Comparison of ENCODE assay signal across 11 cellular contexts in the genomic region with DNA sequence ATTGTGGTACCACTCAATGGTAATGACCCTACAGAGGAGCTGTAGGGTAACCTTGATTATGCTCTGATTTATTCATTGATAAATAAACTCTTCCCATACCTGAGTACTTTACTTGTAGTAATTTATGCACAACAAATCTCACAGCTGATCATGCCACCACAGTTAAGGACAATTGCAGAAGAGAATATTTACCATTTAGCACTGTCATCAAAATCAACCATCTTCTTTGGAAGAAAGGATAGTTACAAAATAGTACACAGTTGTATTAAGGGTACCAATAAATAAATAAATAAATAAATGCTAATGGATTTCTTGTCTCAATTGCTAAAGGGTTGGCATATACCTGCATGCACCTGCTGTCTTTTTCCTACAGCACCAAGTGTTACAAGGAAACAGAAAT.
"Had no signal": no experiment of that assay in that cellular context is flagged by ENCODE, and none has a peak within 500 bp of the region (broad histone marks: within the 10 kb centered on the region; RNA-seq: fewer than 3 reads in every experiment).

No MANE protein-coding gene starts in this region.

- H3K4me2 ChIP-seq: GM23338 had no signal

- H3K36me3 ChIP-seq: HAP-1 had no signal

- FAIRE-seq: H1, H54 had no signal

- H3K9me3 Mint-ChIP-seq: GM23338, HFFc6 had no signal

- H3K9me3 ChIP-seq: HAP-1 had no signal

- H2AFZ ChIP-seq: GM23248, GM23338 had no signal

- H3K4me3 ChIP-seq: GM23248, GM23338, HAP-1 had no signal

- H3K27ac ChIP-seq: GM23248 had no signal

- H3K4me3 Mint-ChIP-seq: GM23338, H9, HFFc6 had no signal

- ATAC-seq: GM23338, HCT116 had no signal

- H3K4me1 Mint-ChIP-seq: GM23338 had no signal

- H3K4me1 ChIP-seq: HAP-1 had no signal

- DNase-seq: GOT3, H7, H9, HCEC 1CT, HFFc6 had no signal

- H3K27ac Mint-ChIP-seq: GM23338, H9, HFFc6 had no signal

- H3K9ac ChIP-seq: GM23248 had no signal
